8 cellular contexts compared by ENCODE assay signal in genomic region chr20:33672426-33673114, GRCh38. TPM values are rescaled to one million over a fixed set of nuclear protein-coding genes. Genes with fewer than 3 reads are reported as not detected.
DNase-seq lines count a peak whose midpoint lies in the region; ATAC-seq and TF ChIP-seq lines count a peak whose summit lies in the region.

No MANE protein-coding gene starts in this region.

- H3K4me1 ChIP-seq in muscle layer of duodenum (ENCODE audit: control insufficient read depth in 1 of 2, insufficient read depth in 2 of 2, low read length in 2 of 2): peaks cover 20 to 51% of the 10 kb centered on the region in 2 donors

- no peak for ATAC-seq in activated naive CD8-positive, alpha-beta T cell treated with anti-CD3 and anti-CD28 coated beads, Interleukin-2, amount 50 U/mL, for 24 hours
- ATAC-seq in HG03280 (IDR thresholded peaks at IDR 0.05; ENCODE audit: unreplicated experiment): no peak

- no peaks in the 10 kb centered on the region for H3K27me3 Mint-ChIP-seq in activated naive CD8-positive, alpha-beta T cell treated with anti-CD3 and anti-CD28 coated beads, Interleukin-2, amount 50 U/mL, for 24 hours

- H3K9me3 ChIP-seq in AG04450 (ENCODE audit: control insufficient read depth, insufficient read depth, low read length) (no peaks in the 10 kb centered on the region; the same call in 1 of the 2 replicates), muscle layer of duodenum (ENCODE audit: control insufficient read depth in 1 of 2, low read length in 2 of 2) (no peaks in the 10 kb centered on the region)

- no peaks in the 10 kb centered on the region for H3K9me3 Mint-ChIP-seq in activated naive CD8-positive, alpha-beta T cell treated with anti-CD3 and anti-CD28 coated beads, Interleukin-2, amount 50 U/mL, for 24 hours

- CTCF ChIA-PET in AG04450 (lab: Charles Lee): interaction anchor here (0.6 kb wide), 1 partner anchor 229 kb away, joined by 3 read pairs; the partner anchor contains the start of gene SNTA1

- H3K4me3 ChIP-seq in AG04450 (ENCODE audit: low read depth, low read length) (peak overlapping the region; percentile 69), muscle layer of duodenum (ENCODE audit: low read depth in 1 of 2, low read length in 2 of 2) (peak overlapping the region; percentile 68 to 70)

- H3K27me3 ChIP-seq in AG04450 (ENCODE audit: control insufficient read depth, insufficient read depth, low read length) (no peaks in the 10 kb centered on the region), muscle layer of duodenum (ENCODE audit: low read depth, low read length) (no peaks in the 10 kb centered on the region)

- H3K27ac Mint-ChIP-seq in activated naive CD8-positive, alpha-beta T cell treated with anti-CD3 and anti-CD28 coated beads, Interleukin-2, amount 50 U/mL, for 24 hours: no peak overlapping the region

- H3K27ac ChIP-seq in AG04450 (ENCODE audit: low read depth, low read length) (peak overlapping the region; percentile 2), muscle layer of duodenum (ENCODE audit: low read length) (no peak overlapping the region)

- DNase-seq in AG04450 (ENCODE audit: low read depth, low spot score): no peak
- DNase-seq in HT-29 (ENCODE audit: low spot score): peak; percentile 17
- DNase-seq in activated naive CD8-positive, alpha-beta T cell treated with anti-CD3 and anti-CD28 coated beads, Interleukin-2, amount 50 U/mL, for 24 hours: no peak
- DNase-seq in COLO829 (ENCODE audit: low spot score): no peak
- no peak for DNase-seq in stimulated activated CD4-positive, alpha-beta T cell treated with anti-CD3 and anti-CD28 coated beads, Interleukin-4, amount 100 ng/mL, for 24 hours
- DNase-seq in inferior parietal cortex (ENCODE audit: extremely low spot score): no peak

- H3K36me3 ChIP-seq in muscle layer of duodenum (ENCODE audit: control insufficient read depth in 1 of 2, insufficient read depth in 2 of 2, low read length in 2 of 2): peaks cover 0 to 4% of the 10 kb centered on the region in 2 donors

- H3K36me3 Mint-ChIP-seq in activated naive CD8-positive, alpha-beta T cell treated with anti-CD3 and anti-CD28 coated beads, Interleukin-2, amount 50 U/mL, for 24 hours (ENCODE audit: low read depth): peaks cover 9% of the 10 kb centered on the region

- H3K4me1 Mint-ChIP-seq in activated naive CD8-positive, alpha-beta T cell treated with anti-CD3 and anti-CD28 coated beads, Interleukin-2, amount 50 U/mL, for 24 hours: peaks cover 18% of the 10 kb centered on the region

- H3K4me3 Mint-ChIP-seq in activated naive CD8-positive, alpha-beta T cell treated with anti-CD3 and anti-CD28 coated beads, Interleukin-2, amount 50 U/mL, for 24 hours: peak overlapping the region; percentile 90

- POLR2A ChIA-PET in AG04450 (lab: Yijun Ruan, JAX): no interaction called here

- TF ChIP-seq CTCF in AG04450 (IDR thresholded peaks at IDR 0.05; ENCODE audit: low read depth, low read length): no peak

RNA-seq across cellular contexts. Expression of gene NECAB3, which starts 1.7 kb away (rescaled TPM):
- polyA plus RNA-seq in AG04450 (2011; rRNA removed): 11.7 and 15.7 TPM in 2 replicates
- 14.1 and 28.6 TPM in 2 replicates for polyA minus RNA-seq in AG04450 (2011; rRNA and poly(A)+ RNA removed)
- 63.5 and 65.9 TPM in 2 replicates for total RNA-seq in HT-29 (2014; rRNA removed; shearing (Covaris generic))

RNA-seq across cellular contexts. Expression of gene ACTL10, which starts 5.8 kb away (rescaled TPM):
- polyA plus RNA-seq in AG04450 (2011; rRNA removed): 0.31 and 0.41 TPM in 2 replicates
- 0.48 and 0.60 TPM in 2 replicates for polyA minus RNA-seq in AG04450 (2011; rRNA and poly(A)+ RNA removed)
- 16.5 and 18.5 TPM in 2 replicates for total RNA-seq in HT-29 (2014; rRNA removed; shearing (Covaris generic))

RNA-seq across cellular contexts. Expression of gene C20orf144, which starts 10.4 kb away (rescaled TPM):
- polyA plus RNA-seq in AG04450 (2011; rRNA removed): 0.09 and 0.14 TPM in 2 replicates
- polyA minus RNA-seq in AG04450 (2011; rRNA and poly(A)+ RNA removed): 0.14 and 0.17 TPM in 2 replicates
- 0.15 TPM in 1 of 2 replicates, not detected in the other for total RNA-seq in HT-29 (2014; rRNA removed; shearing (Covaris generic))

RNA-seq across cellular contexts. Expression of gene E2F1, which starts 13.6 kb away (rescaled TPM):
- polyA plus RNA-seq in AG04450 (2011; rRNA removed): 2.6 and 3.0 TPM in 2 replicates
- polyA minus RNA-seq in AG04450 (2011; rRNA and poly(A)+ RNA removed): 2.2 and 3.0 TPM in 2 replicates
- 86.2 and 98.9 TPM in 2 replicates for total RNA-seq in HT-29 (2014; rRNA removed; shearing (Covaris generic))

RNA-seq across cellular contexts. Expression of gene PXMP4, which starts 47.5 kb away (rescaled TPM):
- 5.9 and 6.0 TPM in 2 replicates for polyA plus RNA-seq in AG04450 (2011; rRNA removed)
- 7.2 and 7.6 TPM in 2 replicates for polyA minus RNA-seq in AG04450 (2011; rRNA and poly(A)+ RNA removed)
- total RNA-seq in HT-29 (2014; rRNA removed; shearing (Covaris generic)): 14.5 and 28.1 TPM in 2 replicates
